Comparison of ENCODE assay signal across 22 cellular contexts in genomic region chr6:111732390-111732789, GRCh38.
DNase-seq lines count a peak whose midpoint lies in the region; ATAC-seq and TF ChIP-seq lines count a peak whose summit lies in the region.
"Had no signal": no experiment of that assay in that cellular context is flagged by ENCODE, and none has a peak within 500 bp of the region (broad histone marks: within the 10 kb centered on the region; RNA-seq: fewer than 3 reads in every experiment).

No MANE protein-coding gene starts in this region.

- no peak for TF ChIP-seq CTCF in neural progenitor cell (IDR thresholded peaks at IDR 0.05)

- ATAC-seq in GM18907 (IDR thresholded peaks at IDR 0.05; ENCODE audit: unreplicated experiment), result no peak
- no peak for ATAC-seq in GM19455 (IDR thresholded peaks at IDR 0.05; ENCODE audit: unreplicated experiment)
- ATAC-seq: activated CD4-positive, CD25-positive, alpha-beta regulatory T cell treated with anti-CD3 and anti-CD28 coated beads, Interleukin-2, amount 50 U/mL, for 24 hours; gastroesophageal sphincter; HCT116 had no signal

- no peaks in the 10 kb centered on the region for H3K27me3 Mint-ChIP-seq in activated CD4-positive, alpha-beta memory T cell treated with anti-CD3 and anti-CD28 coated beads for 36 hours
- H3K27me3 Mint-ChIP-seq in activated CD4-positive, alpha-beta memory T cell treated with anti-CD3 and anti-CD28 coated beads, Interleukin-2, amount 10 ng/mL, durations not matched to agents 7 days and 5 days, result no peaks in the 10 kb centered on the region
- H3K27me3 Mint-ChIP-seq in neural progenitor cell (ENCODE audit: insufficient read depth, low read depth), result peaks cover 5% of the 10 kb centered on the region

- WGBS in ectodermal cell, 2 experiments, result 96% methylated on average over 7 of the region's 7 CpGs

- no peak overlapping the region for H2AFZ ChIP-seq in neural progenitor cell (replicated peaks)

- H3K4me1 ChIP-seq in HUES48 (ENCODE audit: control insufficient read depth, insufficient read depth, low read length) (peaks cover 13% of the 10 kb centered on the region), ectodermal cell (ENCODE audit: control insufficient read depth, insufficient read depth, low read length) (peaks cover 31% of the 10 kb centered on the region), neural progenitor cell (peaks cover 32% of the 10 kb centered on the region)
- H3K4me1 ChIP-seq: breast epithelium, colonic mucosa, prostate gland had no signal

- no peak overlapping the region for H3K9ac ChIP-seq in HUES48 (ENCODE audit: low read depth, low read length)
- no peak overlapping the region for H3K9ac ChIP-seq in neural progenitor cell

- H3K4me3 ChIP-seq in HUES48 (ENCODE audit: low read depth, low read length) (no peak overlapping the region), ectodermal cell (ENCODE audit: insufficient read depth, low read depth, low read length) (no peak overlapping the region), neural progenitor cell (no peak overlapping the region)
- H3K4me3 ChIP-seq: breast epithelium, colonic mucosa, gastroesophageal sphincter, prostate gland, upper lobe of right lung had no signal

- H3K79me2 ChIP-seq in neural progenitor cell (ENCODE audit: low read depth), result peaks cover 58% of the 10 kb centered on the region

- CTCF ChIA-PET in activated CD4-positive, alpha-beta memory T cell treated with anti-CD3 and anti-CD28 coated beads for 36 hours (lab: Charles Lee), result interaction anchor here (1.0 kb wide), 1 partner anchor 9 kb away, joined by 3 read pairs; no protein-coding TSS in a partner anchor
- CTCF ChIA-PET in activated CD4-positive, alpha-beta memory T cell treated with anti-CD3 and anti-CD28 coated beads, Interleukin-2, amount 10 ng/mL, durations not matched to agents 7 days and 5 days (lab: Charles Lee), result interaction anchor here (0.6 kb wide), 1 partner anchor 10 kb away, joined by 3 read pairs; no protein-coding TSS in a partner anchor

- H3K4me2 ChIP-seq in neural progenitor cell, result no peak overlapping the region

- H3K36me3 Mint-ChIP-seq in activated CD4-positive, alpha-beta memory T cell treated with anti-CD3 and anti-CD28 coated beads for 36 hours, result peaks cover 62% of the 10 kb centered on the region
- H3K36me3 Mint-ChIP-seq in activated CD4-positive, alpha-beta memory T cell treated with anti-CD3 and anti-CD28 coated beads, Interleukin-2, amount 10 ng/mL, durations not matched to agents 7 days and 5 days (ENCODE audit: low read depth), result peaks cover 70% of the 10 kb centered on the region
- peaks cover 30% of the 10 kb centered on the region for H3K36me3 Mint-ChIP-seq in neural progenitor cell

- no peak for DNase-seq in activated CD4-positive, alpha-beta memory T cell treated with anti-CD3 and anti-CD28 coated beads for 36 hours
- DNase-seq in activated CD4-positive, alpha-beta memory T cell treated with anti-CD3 and anti-CD28 coated beads, Interleukin-2, amount 10 ng/mL, durations not matched to agents 7 days and 5 days, result no peak
- DNase-seq in neural progenitor cell (ENCODE audit: low spot score) (no peak), hypothalamus (lab: John Stamatoyannopoulos, UW) (no peak)
- DNase-seq: colonic mucosa, COR-L47, DMS79, hippocampal formation, midbrain, NCI-H187, NCI-H226, NCI-H748 treated with DMSO at 0.1 percent for 48 hours, upper lobe of right lung had no signal

- H3K27ac Mint-ChIP-seq in activated CD4-positive, alpha-beta memory T cell treated with anti-CD3 and anti-CD28 coated beads for 36 hours, result peak overlapping the region; percentile 61
- H3K27ac Mint-ChIP-seq in activated CD4-positive, alpha-beta memory T cell treated with anti-CD3 and anti-CD28 coated beads, Interleukin-2, amount 10 ng/mL, durations not matched to agents 7 days and 5 days, result no peak overlapping the region
- H3K27ac Mint-ChIP-seq in neural progenitor cell, result peak overlapping the region; percentile 99

- H3K27me3 ChIP-seq in HUES48 (ENCODE audit: control insufficient read depth, insufficient read depth, low read length), result no peaks in the 10 kb centered on the region
- no peaks in the 10 kb centered on the region for H3K27me3 ChIP-seq in ectodermal cell (ENCODE audit: control insufficient read depth, insufficient read depth, low read length, poor library complexity, severe bottlenecking)
- H3K27me3 ChIP-seq in neural progenitor cell, result no peaks in the 10 kb centered on the region
- H3K27me3 ChIP-seq: breast epithelium, colonic mucosa, gastroesophageal sphincter, upper lobe of right lung had no signal

- H3K9me3 ChIP-seq in HUES48 (ENCODE audit: control insufficient read depth, insufficient read depth, low read length) (peaks cover 11% of the 10 kb centered on the region), ectodermal cell (ENCODE audit: control insufficient read depth, low read length) (peaks cover 3% of the 10 kb centered on the region), neural progenitor cell (ENCODE audit: low read depth) (peaks cover 15% of the 10 kb centered on the region)
- H3K9me3 ChIP-seq: colonic mucosa, prostate gland, upper lobe of right lung had no signal

- H3K27ac ChIP-seq in HUES48 (ENCODE audit: low read depth, low read length) (peak overlapping the region; percentile 79), ectodermal cell (ENCODE audit: insufficient read depth, low read depth, low read length, poor library complexity, severe bottlenecking) (peak overlapping the region; percentile 93), neural progenitor cell (peak overlapping the region; percentile 89)
- H3K27ac ChIP-seq: breast epithelium, colonic mucosa, gastroesophageal sphincter, prostate gland had no signal

- POLR2A ChIA-PET in activated CD4-positive, alpha-beta memory T cell treated with anti-CD3 and anti-CD28 coated beads for 36 hours (lab: Charles Lee), result no interaction called here
- POLR2A ChIA-PET in activated CD4-positive, alpha-beta memory T cell treated with anti-CD3 and anti-CD28 coated beads, Interleukin-2, amount 10 ng/mL, durations not matched to agents 7 days and 5 days (lab: Charles Lee), result no interaction called here

- intact Hi-C loops in activated CD4-positive, alpha-beta memory T cell treated with anti-CD3 and anti-CD28 coated beads for 36 hours (cut with micrococcal nuclease), result no loop called here

- H3K9me3 Mint-ChIP-seq in activated CD4-positive, alpha-beta memory T cell treated with anti-CD3 and anti-CD28 coated beads for 36 hours, result peaks cover 12% of the 10 kb centered on the region
- peaks cover 8% of the 10 kb centered on the region for H3K9me3 Mint-ChIP-seq in activated CD4-positive, alpha-beta memory T cell treated with anti-CD3 and anti-CD28 coated beads, Interleukin-2, amount 10 ng/mL, durations not matched to agents 7 days and 5 days
- peaks cover 27% of the 10 kb centered on the region for H3K9me3 Mint-ChIP-seq in neural progenitor cell

- H4K20me1 ChIP-seq in neural progenitor cell (ENCODE audit: low read depth), result peaks cover 10% of the 10 kb centered on the region

- H3K4me1 Mint-ChIP-seq in activated CD4-positive, alpha-beta memory T cell treated with anti-CD3 and anti-CD28 coated beads for 36 hours (ENCODE audit: low read depth), result peaks cover 79% of the 10 kb centered on the region
- peaks cover 56% of the 10 kb centered on the region for H3K4me1 Mint-ChIP-seq in activated CD4-positive, alpha-beta memory T cell treated with anti-CD3 and anti-CD28 coated beads, Interleukin-2, amount 10 ng/mL, durations not matched to agents 7 days and 5 days
- peaks cover 72% of the 10 kb centered on the region for H3K4me1 Mint-ChIP-seq in neural progenitor cell

- no peak overlapping the region for H3K4me3 Mint-ChIP-seq in activated CD4-positive, alpha-beta memory T cell treated with anti-CD3 and anti-CD28 coated beads for 36 hours
- H3K4me3 Mint-ChIP-seq in activated CD4-positive, alpha-beta memory T cell treated with anti-CD3 and anti-CD28 coated beads, Interleukin-2, amount 10 ng/mL, durations not matched to agents 7 days and 5 days, result no peak overlapping the region
- no peak overlapping the region for H3K4me3 Mint-ChIP-seq in neural progenitor cell

- no peaks in the 10 kb centered on the region for H3K36me3 ChIP-seq in HUES48 (ENCODE audit: control insufficient read depth, insufficient read depth, low read length)
- peaks cover 16% of the 10 kb centered on the region for H3K36me3 ChIP-seq in ectodermal cell (ENCODE audit: control insufficient read depth, insufficient read depth, low read length)
- peaks cover 7% of the 10 kb centered on the region for H3K36me3 ChIP-seq in neural progenitor cell
- H3K36me3 ChIP-seq: breast epithelium, colonic mucosa, gastroesophageal sphincter, prostate gland, upper lobe of right lung had no signal

- H3F3A ChIP-seq in neural progenitor cell (ENCODE audit: low read depth), result peaks cover 37% of the 10 kb centered on the region
